Comparison of ENCODE assay signal across 2 cellular contexts in the genomic region with DNA sequence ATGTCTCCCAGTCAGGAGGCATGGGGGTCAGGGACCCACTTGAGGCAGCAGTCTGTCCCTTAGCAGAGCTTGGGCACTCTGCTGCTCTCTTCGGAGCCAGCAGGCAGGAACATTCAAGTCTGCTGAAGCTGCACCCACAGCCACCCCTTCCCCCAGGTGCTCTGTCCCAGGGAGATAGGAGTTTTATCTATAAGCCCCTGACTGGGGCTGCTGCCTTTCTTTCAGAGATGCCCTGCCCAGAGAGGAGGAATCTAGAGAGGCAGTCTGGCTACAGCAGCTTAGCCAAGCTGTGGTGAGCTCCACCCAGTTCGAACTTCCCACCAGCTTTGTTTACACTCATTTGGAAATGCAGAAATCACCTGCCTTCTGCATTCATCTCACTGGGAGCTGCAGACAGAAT. TPM values are rescaled to one million over a fixed set of nuclear protein-coding genes. Genes with fewer than 3 reads are reported as not detected.
"Had no signal": no experiment of that assay in that cellular context is flagged by ENCODE, and none has a peak within 500 bp of the region (broad histone marks: within the 10 kb centered on the region; RNA-seq: fewer than 3 reads in every experiment).

No MANE protein-coding gene starts in this region.

RNA-seq across cellular contexts. Expression of a gene that starts 6.5 kb away (rescaled TPM):
- total RNA-seq: activated T-helper 1 cell treated with anti-CD3 and anti-CD28 coated beads, Interleukin-12 subunit alpha, Interleukin-12 subunit beta, Interleukin-2, Interleukin-4 antibody, amounts not matched to agents 30 ng/mL and 10 ng/mL and 1 ng/mL, durations not matched to agents 14 hours and 24 hours and 36 hours; cardiac septum had no signal
